ENCODE assay signal across 1 cellular context in genomic region chr19:3923912-3924311, GRCh38.
TF ChIP-seq lines count a peak whose summit lies in the region.

No MANE protein-coding gene starts in this region.

TF ChIP-seq in IMR-90, 13 proteins besides CTCF, POLR2A, EP300 and RAD21 (continued from another document):
- TF ChIP-seq ELK1 (IDR thresholded peaks at IDR 0.05; ENCODE audit: borderline replicate concordance, low read depth, low read length) (no peak), CHD1 (IDR thresholded peaks at IDR 0.05; ENCODE audit: low read depth, low read length) (no peak), CEBPB (IDR thresholded peaks at IDR 0.05; ENCODE audit: low read depth, low read length) (no peak)
